Comparison of ENCODE assay signal across 8 cellular contexts in genomic region chr19:40424637-40425449, GRCh38. TPM values are rescaled to one million over a fixed set of nuclear protein-coding genes. Genes with fewer than 3 reads are reported as not detected.
A peak's percentile ranks its signal among the peaks of the same experiment; 100 is the strongest.
DNase-seq lines count a peak whose midpoint lies in the region; TF ChIP-seq lines count a peak whose summit lies in the region.

No MANE protein-coding gene starts in this region.

- no peak for TF ChIP-seq RAD21 in Ishikawa (IDR thresholded peaks at IDR 0.05; ENCODE audit: low read depth)

- H3K27me3 ChIP-seq in stomach = no peaks in the 10 kb centered on the region

- TF ChIP-seq EP300 in Ishikawa (IDR thresholded peaks at IDR 0.05; ENCODE audit: borderline replicate concordance) = no peak
- TF ChIP-seq EP300 in stomach (IDR thresholded peaks at IDR 0.05) = no peak

- in situ Hi-C loops in astrocyte of the spinal cord (cut with HindIII; ENCODE audit: low sequenced_read_pairs) = no loop called here

- H3K9me3 ChIP-seq in stomach = no peaks in the 10 kb centered on the region

- peak; percentile 67 for DNase-seq in DMS 273 (lab: John Stamatoyannopoulos, UW; ENCODE audit: unreplicated experiment)
- peak; percentile 24 for DNase-seq in astrocyte of the spinal cord (ENCODE audit: low read depth, low spot score)
- DNase-seq in kidney glomerular epithelial cell (lab: John Stamatoyannopoulos, UW) = peak; percentile 42
- DNase-seq in stomach = no peak
- DNase-seq in GM20000 (ENCODE audit: low spot score) = no peak
- no peak for DNase-seq in NCI-H2227 treated with DMSO at 0.1 percent for 48 hours (lab: John Stamatoyannopoulos, UW)
- DNase-seq in iPS-NIHi7 (ENCODE audit: extremely low spot score) = no peak

- peaks cover 34 to 49% (median 43%) of the 10 kb centered on the region in 4 donors for H3K4me1 ChIP-seq in stomach

- peak overlapping the region; percentile 97 to 100 (median 99) for H3K27ac ChIP-seq in stomach

- H3K36me3 ChIP-seq in stomach = peaks cover 12 to 13% (median 12%) of the 10 kb centered on the region in 4 donors

- TF ChIP-seq POLR2A in stomach (IDR thresholded peaks at IDR 0.05) = no peak

- TF ChIP-seq CTCF in astrocyte of the spinal cord (IDR thresholded peaks at IDR 0.05; ENCODE audit: low read depth, low read length) (no peak), stomach (IDR thresholded peaks at IDR 0.05) (no peak), GM20000 (IDR thresholded peaks at IDR 0.05; ENCODE audit: extremely low read depth, missing control alignments) (no peak)

- intact Hi-C loops in stomach (cut with DNase I; ENCODE audit: low total_unique reads) = no loop called here

- WGBS in stomach, 5 donors = 0 to 3% (median 1%) methylated on average over 20 to 28 of the region's 28 CpGs

- H3K4me3 ChIP-seq in astrocyte of the spinal cord (ENCODE audit: low read depth, low read length) (peak overlapping the region; percentile 71), stomach (peak overlapping the region; percentile 64 to 87 (median 76))

TF ChIP-seq in Ishikawa, 13 proteins besides CTCF, POLR2A, EP300 and RAD21:
- no peak for TF ChIP-seq YY1 (IDR thresholded peaks at IDR 0.05; ENCODE audit: low read depth)
- TF ChIP-seq TEAD4 (IDR thresholded peaks at IDR 0.05) = peak; percentile 29; the same call in 1 of the 2 replicates
- no peak for TF ChIP-seq TCF12 (IDR thresholded peaks at IDR 0.05; ENCODE audit: low read depth)

RNA-seq across cellular contexts. Expression of gene SERTAD1, which starts 0.9 kb away (rescaled TPM):
- 10 to 100 TPM in 1 of 5 donors, 1 to 10 TPM in 3, not detected in 1; 8.6 to 16.8 (median 9.7) TPM for total RNA-seq in stomach
- 10 to 100 TPM; 11.2 to 36.5 (median 25.2) TPM for polyA plus RNA-seq in stomach

RNA-seq across cellular contexts. Expression of gene PRX, which starts 11.7 kb away (rescaled TPM):
- total RNA-seq in stomach = 1 to 10 TPM in 4 of 5 donors, not detected in 1; 4.3 to 8.6 (median 6.3) TPM
- 1 to 10 TPM; 1.6 to 2.7 (median 2.1) TPM for polyA plus RNA-seq in stomach

RNA-seq across cellular contexts. Expression of gene SERTAD3, which starts 19.3 kb away (rescaled TPM):
- total RNA-seq in stomach = 10 to 100 TPM in 4 of 5 donors, 1 to 10 TPM in 1; 6.2 to 41.4 (median 32.5) TPM
- polyA plus RNA-seq in stomach = 10 to 100 TPM; 16.8 to 29.4 (median 25.9) TPM

RNA-seq across cellular contexts. Expression of gene HIPK4, which starts 34.9 kb away (rescaled TPM):
- not detected for total RNA-seq in stomach
- under 1 TPM; 0.05 to 0.46 (median 0.12) TPM for polyA plus RNA-seq in stomach

RNA-seq across cellular contexts. Expression of gene BLVRB, which starts 40.7 kb away (rescaled TPM):
- total RNA-seq in stomach = 100 to 1,000 TPM in 4 of 5 donors, 10 to 100 TPM in 1; 54.3 to 561 (median 121) TPM
- polyA plus RNA-seq in stomach = 100 to 1,000 TPM; 247 to 492 (median 288) TPM

Comparison
In these comparisons a context has a peak if more than half of its experiments do, and no peak if none do; other contexts are left out.
1. DNase-seq: peak in DMS 273 (single experiment), astrocyte of the spinal cord (single experiment) and kidney glomerular epithelial cell (single experiment); none in stomach (single experiment), GM20000 (single experiment), NCI-H2227 treated with DMSO at 0.1 percent for 48 hours (single experiment) and iPS-NIHi7 (single experiment).